In the genomic region with DNA sequence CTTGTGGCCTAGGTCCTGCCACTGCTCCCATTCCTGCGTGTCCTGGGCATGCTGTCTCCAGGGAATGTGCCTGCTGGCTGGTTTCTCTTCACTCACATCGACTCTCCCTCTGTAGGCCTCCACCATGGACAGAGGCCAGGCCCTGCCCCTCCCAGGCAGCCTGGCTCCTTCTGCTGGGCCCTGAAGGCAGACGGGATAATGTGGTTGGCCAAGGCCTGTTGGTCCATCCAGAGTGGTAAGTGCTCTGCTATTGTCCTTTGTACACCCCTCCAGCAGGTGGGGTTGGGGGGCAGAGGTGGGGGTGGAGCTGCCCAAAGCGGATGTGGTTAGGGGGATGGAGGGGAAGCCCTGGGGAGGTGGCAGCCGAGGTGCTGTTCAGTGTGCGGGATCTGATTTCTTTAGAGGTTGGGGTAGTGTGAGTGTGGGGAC, we compare ENCODE assay signal across 9 cellular contexts. TPM values are rescaled to one million over a fixed set of nuclear protein-coding genes. Genes with fewer than 3 reads are reported as not detected.
DNase-seq lines count a peak whose midpoint lies in the region; ATAC-seq and TF ChIP-seq lines count a peak whose summit lies in the region.
"Had no signal": no experiment of that assay in that cellular context is flagged by ENCODE, and none has a peak within 500 bp of the region (broad histone marks: within the 10 kb centered on the region; RNA-seq: fewer than 3 reads in every experiment).

No MANE protein-coding gene starts in this region.

- no peak for TF ChIP-seq CTCF in hepatocyte (IDR thresholded peaks at IDR 0.05; ENCODE audit: poor library complexity)

- intact Hi-C loops in activated T-helper 2 cell treated with anti-CD3 and anti-CD28 coated beads, Interferon-gamma antibody, Interleukin-2, Interleukin-4, amounts not matched to agents 10 μg/mL and 5 μg/mL and 100 μg/mL, durations not matched to agents 14 hours and 24 hours and 36 hours (cut with micrococcal nuclease) = no loop called here
- intact Hi-C loops in aorta (cut with DNase I) = no loop called here

- H2AFZ ChIP-seq in hepatocyte = no peak overlapping the region

- H3K4me1 Mint-ChIP-seq in activated T-helper 2 cell treated with anti-CD3 and anti-CD28 coated beads, Interferon-gamma antibody, Interleukin-2, Interleukin-4, amounts not matched to agents 10 μg/mL and 5 μg/mL and 100 μg/mL, durations not matched to agents 14 hours and 24 hours and 36 hours (ENCODE audit: low read depth) = peaks cover 38% of the 10 kb centered on the region

- no peaks in the 10 kb centered on the region for H3K36me3 ChIP-seq in hepatocyte (replicated peaks; ENCODE audit: insufficient read depth, low read depth)
- H3K36me3 ChIP-seq in aorta (ENCODE audit: control insufficient read depth in 1 of 2, insufficient read depth in 2 of 2, low read length in 1 of 2) = no peaks in the 10 kb centered on the region

- peak overlapping the region; percentile 56 for H3K27ac Mint-ChIP-seq in activated T-helper 2 cell treated with anti-CD3 and anti-CD28 coated beads, Interferon-gamma antibody, Interleukin-2, Interleukin-4, amounts not matched to agents 10 μg/mL and 5 μg/mL and 100 μg/mL, durations not matched to agents 14 hours and 24 hours and 36 hours

- DNase-seq in stimulated activated CD4-positive, alpha-beta T cell treated with anti-CD3 and anti-CD28 coated beads, Interleukin-4, amount 100 ng/mL, for 24 hours = peak; percentile 27
- DNase-seq in stimulated activated CD4-positive, alpha-beta T cell treated with anti-CD3 and anti-CD28 coated beads, Interleukin-2, amount 100 ng/mL, for 48 hours = no peak
- no peak for DNase-seq in activated T-helper 2 cell treated with anti-CD3 and anti-CD28 coated beads, Interferon-gamma antibody, Interleukin-2, Interleukin-4, amounts not matched to agents 10 μg/mL and 5 μg/mL and 100 μg/mL, durations not matched to agents 14 hours and 24 hours and 36 hours (ENCODE audit: low spot score)
- DNase-seq in hepatocyte (ENCODE audit: low spot score) = peak; percentile 60
- DNase-seq in aorta = peak; percentile 67 to 86
- DNase-seq in HEK293T (ENCODE audit: extremely low spot score) = no peak
- no peak for DNase-seq in GOT3 (lab: John Stamatoyannopoulos, UW)
- DNase-seq: NCI-H1417 treated with DMSO at 0.1 percent for 48 hours had no signal

- H3K4me3 Mint-ChIP-seq in activated T-helper 2 cell treated with anti-CD3 and anti-CD28 coated beads, Interferon-gamma antibody, Interleukin-2, Interleukin-4, amounts not matched to agents 10 μg/mL and 5 μg/mL and 100 μg/mL, durations not matched to agents 14 hours and 24 hours and 36 hours (ENCODE audit: low read depth) = no peak overlapping the region

- H3K9me2 ChIP-seq in hepatocyte (replicated peaks; ENCODE audit: insufficient read depth) = no peaks in the 10 kb centered on the region

- 52% methylated on average over 3 of the region's 6 CpGs for WGBS in hepatocyte (ENCODE audit: low lambda C conversion rate, missing lambda C conversion rate)
- WGBS in aorta, 2 donors = 46 to 48% methylated on average over 6 of the region's 6 CpGs

- H4K20me1 ChIP-seq in hepatocyte (ENCODE audit: insufficient read depth, poor library complexity, severe bottlenecking) = peaks cover 2% of the 10 kb centered on the region

- no peak overlapping the region for H3K4me2 ChIP-seq in hepatocyte

- POLR2A ChIA-PET in HEK293T (lab: Yijun Ruan, JAX) = no interaction called here

- no peaks in the 10 kb centered on the region for H3K9me3 Mint-ChIP-seq in activated T-helper 2 cell treated with anti-CD3 and anti-CD28 coated beads, Interferon-gamma antibody, Interleukin-2, Interleukin-4, amounts not matched to agents 10 μg/mL and 5 μg/mL and 100 μg/mL, durations not matched to agents 14 hours and 24 hours and 36 hours

- CTCF ChIA-PET in HEK293T (lab: Yijun Ruan, JAX) = no interaction called here

- H3K36me3 Mint-ChIP-seq in activated T-helper 2 cell treated with anti-CD3 and anti-CD28 coated beads, Interferon-gamma antibody, Interleukin-2, Interleukin-4, amounts not matched to agents 10 μg/mL and 5 μg/mL and 100 μg/mL, durations not matched to agents 14 hours and 24 hours and 36 hours (ENCODE audit: low read depth) = peaks cover 25% of the 10 kb centered on the region

- H3K9me3 ChIP-seq in hepatocyte (ENCODE audit: low read depth) (no peaks in the 10 kb centered on the region), aorta (ENCODE audit: control insufficient read depth, low read length) (no peaks in the 10 kb centered on the region)

- no peak for ATAC-seq in aorta (ENCODE audit: low FRiP score)
- ATAC-seq in GM19463 (IDR thresholded peaks at IDR 0.05; ENCODE audit: unreplicated experiment) = no peak

- no peaks in the 10 kb centered on the region for H3K4me1 ChIP-seq in hepatocyte (ENCODE audit: insufficient read depth)
- H3K4me1 ChIP-seq in aorta (ENCODE audit: control insufficient read depth in 1 of 2, insufficient read depth in 2 of 2, low read length in 2 of 2) = no peaks in the 10 kb centered on the region

- peaks cover 10% of the 10 kb centered on the region for H3K79me2 ChIP-seq in hepatocyte

- no peak overlapping the region for H3K4me3 ChIP-seq in hepatocyte
- H3K4me3 ChIP-seq in aorta (ENCODE audit: low read length in 2 of 2) = no peak overlapping the region

- H3K27me3 Mint-ChIP-seq in activated T-helper 2 cell treated with anti-CD3 and anti-CD28 coated beads, Interferon-gamma antibody, Interleukin-2, Interleukin-4, amounts not matched to agents 10 μg/mL and 5 μg/mL and 100 μg/mL, durations not matched to agents 14 hours and 24 hours and 36 hours (ENCODE audit: low read depth) = no peaks in the 10 kb centered on the region

- H3K27ac ChIP-seq in hepatocyte = no peak overlapping the region
- H3K27ac ChIP-seq in aorta (ENCODE audit: low read depth in 1 of 2, low read length in 2 of 2) = peak overlapping the region in 1 of 2 donors; percentile 97

- H3K27me3 ChIP-seq in hepatocyte (no peaks in the 10 kb centered on the region), aorta (ENCODE audit: control insufficient read depth in 1 of 2, insufficient read depth in 2 of 2, low read length in 1 of 2) (no peaks in the 10 kb centered on the region)

TF ChIP-seq in HEK293T, 16 proteins besides CTCF, POLR2A, EP300 and RAD21:
- TF ChIP-seq FOXK2 (IDR thresholded peaks at IDR 0.05) (no peak), L3MBTL2 (conservative IDR thresholded peaks at IDR 0.05) (no peak), SP1 (IDR thresholded peaks at IDR 0.05) (no peak), CTBP1 (IDR thresholded peaks at IDR 0.05; ENCODE audit: borderline replicate concordance) (no peak), ARNT (IDR thresholded peaks at IDR 0.05) (no peak), FOXA1 (IDR thresholded peaks at IDR 0.05) (no peak), HDGF (IDR thresholded peaks at IDR 0.05; ENCODE audit: borderline replicate concordance) (no peak), LEF1 (IDR thresholded peaks at IDR 0.05; ENCODE audit: borderline replicate concordance) (no peak), SUZ12 (IDR thresholded peaks at IDR 0.05) (no peak), NFRKB (IDR thresholded peaks at IDR 0.05) (no peak), ELF4 (IDR thresholded peaks at IDR 0.05) (no peak), ZNF384 (IDR thresholded peaks at IDR 0.05) (no peak)

RNA-seq across cellular contexts. Expression of a gene that starts 9.5 kb away (rescaled TPM):
- total RNA-seq in activated T-helper 2 cell treated with anti-CD3 and anti-CD28 coated beads, Interferon-gamma antibody, Interleukin-2, Interleukin-4, amounts not matched to agents 10 μg/mL and 5 μg/mL and 100 μg/mL, durations not matched to agents 14 hours and 24 hours and 36 hours = 134 and 139 TPM in 2 replicates
- total RNA-seq in hepatocyte (39.2 and 59.2 TPM in 2 replicates), aorta (100 to 1,000 TPM; 175 to 677 TPM)
- polyA plus RNA-seq in hepatocyte (131 and 165 TPM in 2 replicates), aorta (100 to 1,000 TPM in 1 of 2 donors, 10 to 100 TPM in 1; 48.2 to 392 TPM)

RNA-seq across cellular contexts. Expression of a gene that starts 28.1 kb away (rescaled TPM):
- total RNA-seq in activated T-helper 2 cell treated with anti-CD3 and anti-CD28 coated beads, Interferon-gamma antibody, Interleukin-2, Interleukin-4, amounts not matched to agents 10 μg/mL and 5 μg/mL and 100 μg/mL, durations not matched to agents 14 hours and 24 hours and 36 hours = 44.6 and 45.9 TPM in 2 replicates
- total RNA-seq in hepatocyte (55.9 and 61.6 TPM in 2 replicates), aorta (10 to 100 TPM; 28.2 to 32.2 TPM)
- polyA plus RNA-seq in hepatocyte (52.0 and 57.7 TPM in 2 replicates), aorta (10 to 100 TPM; 40.9 to 44.0 TPM)

RNA-seq across cellular contexts. Expression of a gene that starts 35.0 kb away (rescaled TPM):
- total RNA-seq in activated T-helper 2 cell treated with anti-CD3 and anti-CD28 coated beads, Interferon-gamma antibody, Interleukin-2, Interleukin-4, amounts not matched to agents 10 μg/mL and 5 μg/mL and 100 μg/mL, durations not matched to agents 14 hours and 24 hours and 36 hours = 6.0 and 6.1 TPM in 2 replicates
- total RNA-seq in hepatocyte (4.0 and 8.0 TPM in 2 replicates), aorta (100 to 1,000 TPM in 1 of 2 donors, 10 to 100 TPM in 1; 64.2 to 129 TPM)
- polyA plus RNA-seq in hepatocyte (9.9 and 17.0 TPM in 2 replicates), aorta (10 to 100 TPM in 1 of 2 donors, 1 to 10 TPM in 1; 7.1 to 13.8 TPM)

RNA-seq across cellular contexts. Expression of a gene that starts 37.8 kb away (rescaled TPM):
- 0.14 and 0.16 TPM in 2 replicates for total RNA-seq in activated T-helper 2 cell treated with anti-CD3 and anti-CD28 coated beads, Interferon-gamma antibody, Interleukin-2, Interleukin-4, amounts not matched to agents 10 μg/mL and 5 μg/mL and 100 μg/mL, durations not matched to agents 14 hours and 24 hours and 36 hours
- total RNA-seq in hepatocyte = not detected in 2 replicates
- polyA plus RNA-seq in hepatocyte = 0.15 TPM in 1 of 2 replicates, not detected in the other
- total RNA-seq in aorta = under 1 TPM in 1 of 2 donors, not detected in 1; 0.84 TPM
- polyA plus RNA-seq in aorta = not detected

Comparison
In these comparisons a context has a peak if more than half of its experiments do, and no peak if none do; other contexts are left out.
1. DNase-seq: peak in stimulated activated CD4-positive, alpha-beta T cell treated with anti-CD3 and anti-CD28 coated beads, Interleukin-4, amount 100 ng/mL, for 24 hours (single experiment), hepatocyte (single experiment) and aorta (2 of 2); none in stimulated activated CD4-positive, alpha-beta T cell treated with anti-CD3 and anti-CD28 coated beads, Interleukin-2, amount 100 ng/mL, for 48 hours (0 of 2), activated T-helper 2 cell treated with anti-CD3 and anti-CD28 coated beads, Interferon-gamma antibody, Interleukin-2, Interleukin-4, amounts not matched to agents 10 μg/mL and 5 μg/mL and 100 μg/mL, durations not matched to agents 14 hours and 24 hours and 36 hours (single experiment), HEK293T (single experiment) and GOT3 (single experiment).